ENCODE assay signal across 1 cellular context in genomic region chr5:7094626-7095025, GRCh38.
TF ChIP-seq lines count a peak whose summit lies in the region.

No MANE protein-coding gene starts in this region.

TF ChIP-seq in HepG2, 621 proteins besides CTCF, POLR2A, EP300 and RAD21 (continued from another document):
- TF ChIP-seq REST (IDR thresholded peaks at IDR 0.05; ENCODE audit: borderline replicate concordance in 1 of 2, low read depth in 1 of 2, low read length in 2 of 2) (peak; percentile 75 to 96), RFX5 (IDR thresholded peaks at IDR 0.05; ENCODE audit: low read depth, low read length) (no peak), SETDB1 (CRISPR knock-in tag; IDR thresholded peaks at IDR 0.05; ENCODE audit: borderline replicate concordance) (no peak), HIVEP1 (CRISPR knock-in tag; IDR thresholded peaks at IDR 0.05) (no peak), SAP130 (CRISPR knock-in tag; IDR thresholded peaks at IDR 0.05; ENCODE audit: low read depth) (0 out of 2 replicates have a peak, but pooled peaks have one; percentile 21), KLF13 (CRISPR knock-in tag; IDR thresholded peaks at IDR 0.05) (no peak), RERE (CRISPR knock-in tag; IDR thresholded peaks at IDR 0.05; ENCODE audit: low read depth) (no peak), MIER2 (CRISPR knock-in tag; IDR thresholded peaks at IDR 0.05) (peak; percentile 96), ZHX1 (CRISPR knock-in tag; IDR thresholded peaks at IDR 0.05; ENCODE audit: low read depth) (no peak), HDAC2 (CRISPR knock-in tag; IDR thresholded peaks at IDR 0.05) (peak; percentile 36; the same call in 1 of the 2 replicates), ZNF878 (CRISPR knock-in tag; IDR thresholded peaks at IDR 0.05) (no peak), TFE3 (CRISPR knock-in tag; IDR thresholded peaks at IDR 0.05) (0 out of 2 replicates have a peak, but pooled peaks have one; percentile 27), KLF11 (CRISPR knock-in tag; IDR thresholded peaks at IDR 0.05) (no peak), ZKSCAN5 (CRISPR knock-in tag; IDR thresholded peaks at IDR 0.05) (no peak), ZNF143 (CRISPR knock-in tag; IDR thresholded peaks at IDR 0.05) (no peak), POLR2AphosphoS2 (IDR thresholded peaks at IDR 0.05; ENCODE audit: low read depth, low read length) (no peak), GPN1 (CRISPR knock-in tag; IDR thresholded peaks at IDR 0.05; ENCODE audit: borderline replicate concordance) (no peak)
